Comparison of ENCODE assay signal across 24 cellular contexts in genomic region chr9:69963728-69964127, GRCh38.
A peak's percentile ranks its signal among the peaks of the same experiment; 100 is the strongest.
DNase-seq lines count a peak whose midpoint lies in the region; ATAC-seq and TF ChIP-seq lines count a peak whose summit lies in the region.
"Had no signal": no experiment of that assay in that cellular context is flagged by ENCODE, and none has a peak within 500 bp of the region (broad histone marks: within the 10 kb centered on the region; RNA-seq: fewer than 3 reads in every experiment).

No MANE protein-coding gene starts in this region.

- H3K4me1 ChIP-seq in fibroblast of lung (ENCODE audit: control insufficient read depth, extremely low read depth, insufficient read depth, low read length) (no peaks in the 10 kb centered on the region), sigmoid colon (peaks cover 0 to 4% (median 0%) of the 10 kb centered on the region in 4 donors)
- H3K4me1 ChIP-seq: body of pancreas, spleen had no signal

- ATAC-seq in WTC11, result peak; percentile 21; the same call in 1 of the 2 replicates
- ATAC-seq: activated CD4-positive, CD25-positive, alpha-beta regulatory T cell treated with anti-CD3 and anti-CD28 coated beads, Interleukin-2, amount 50 U/mL, for 24 hours; activated CD8-positive, alpha-beta T cell treated with anti-CD3 and anti-CD28 coated beads for 36 hours; body of pancreas; K562; left colon; naive thymus-derived CD8-positive, alpha-beta T cell; Panc1; stimulated activated memory B cell treated with anti-CD40 and anti-IgM and Interleukin-4, amounts not matched to agents 10 μg/mL and 1 μg/mL and 100 μg/mL, for 72 hours had no signal

- intact Hi-C loops in sigmoid colon (cut with DNase I) (no loop called here), lower leg skin (cut with DNase I; ENCODE audit: low total_unique reads) (no loop called here)

- H3K27ac Mint-ChIP-seq in WTC11, result peak overlapping the region; percentile 90
- H3K27ac Mint-ChIP-seq: activated CD8-positive, alpha-beta T cell treated with anti-CD3 and anti-CD28 coated beads for 36 hours; activated naive CD8-positive, alpha-beta T cell; HFFc6; naive thymus-derived CD8-positive, alpha-beta T cell; stimulated activated memory B cell treated with anti-CD40 and anti-IgM and Interleukin-4, amounts not matched to agents 10 μg/mL and 1 μg/mL and 100 μg/mL, for 72 hours had no signal

- H3K79me2 ChIP-seq in fibroblast of lung (ENCODE audit: control insufficient read depth, insufficient read depth, low read length), result no peaks in the 10 kb centered on the region

- POLR2A ChIA-PET in WTC11 (lab: Charles Lee), result no interaction called here

- H3K27me3 ChIP-seq in H7 (ENCODE audit: control insufficient read depth, insufficient read depth, low read length), result no peaks in the 10 kb centered on the region
- H3K27me3 ChIP-seq in fibroblast of lung (ENCODE audit: control insufficient read depth, insufficient read depth, low read length), result no peaks in the 10 kb centered on the region
- no peaks in the 10 kb centered on the region for H3K27me3 ChIP-seq in sigmoid colon
- H3K27me3 ChIP-seq: body of pancreas, ovary had no signal

- H3K9ac ChIP-seq in fibroblast of lung (ENCODE audit: insufficient read depth, low read length), result no peak overlapping the region

- no peaks in the 10 kb centered on the region for H3K36me3 Mint-ChIP-seq in WTC11
- H3K36me3 Mint-ChIP-seq: activated naive CD8-positive, alpha-beta T cell; naive thymus-derived CD8-positive, alpha-beta T cell; stimulated activated memory B cell treated with anti-CD40 and anti-IgM and Interleukin-4, amounts not matched to agents 10 μg/mL and 1 μg/mL and 100 μg/mL, for 72 hours had no signal

- H3K27ac ChIP-seq in fibroblast of lung (ENCODE audit: insufficient read depth, low read length) (no peak overlapping the region), sigmoid colon (peak overlapping the region in 3 of 4 donors; percentile 27 to 44 (median 41))
- H3K27ac ChIP-seq: body of pancreas, ovary, spleen had no signal

- WGBS in sigmoid colon, 2 donors, result 35 to 58% methylated on average over 6 of the region's 6 CpGs
- WGBS in lower leg skin, 2 donors, result 54 to 58% methylated on average over 6 of the region's 6 CpGs

- H4K20me1 ChIP-seq in fibroblast of lung (ENCODE audit: control insufficient read depth, extremely low read depth, insufficient read depth, low read length), result no peaks in the 10 kb centered on the region

- H3K9me3 Mint-ChIP-seq in WTC11, result no peaks in the 10 kb centered on the region
- H3K9me3 Mint-ChIP-seq: activated CD8-positive, alpha-beta T cell treated with anti-CD3 and anti-CD28 coated beads for 36 hours; HFFc6; stimulated activated memory B cell treated with anti-CD40 and anti-IgM and Interleukin-4, amounts not matched to agents 10 μg/mL and 1 μg/mL and 100 μg/mL, for 72 hours had no signal

- peaks cover 37% of the 10 kb centered on the region for H3K4me1 Mint-ChIP-seq in WTC11
- H3K4me1 Mint-ChIP-seq: naive thymus-derived CD8-positive, alpha-beta T cell; stimulated activated memory B cell treated with anti-CD40 and anti-IgM and Interleukin-4, amounts not matched to agents 10 μg/mL and 1 μg/mL and 100 μg/mL, for 72 hours had no signal

- peak overlapping the region; percentile 54 for H3K4me2 ChIP-seq in fibroblast of lung (ENCODE audit: extremely low read depth, insufficient read depth, low read length)

- no peak for TF ChIP-seq CTCF in WTC11 (IDR thresholded peaks at IDR 0.05)
- TF ChIP-seq CTCF in fibroblast of lung (conservative IDR thresholded peaks at IDR 0.05 in 1 of 2, IDR thresholded peaks at IDR 0.05 in 1 of 2; ENCODE audit: low read depth in 1 of 2, low read length in 2 of 2), result no peak
- TF ChIP-seq CTCF in sigmoid colon (IDR thresholded peaks at IDR 0.05), result no peak
- no peak for TF ChIP-seq CTCF in lower leg skin (IDR thresholded peaks at IDR 0.05)

- H3K4me3 Mint-ChIP-seq in WTC11, result peak overlapping the region; percentile 48
- H3K4me3 Mint-ChIP-seq: activated CD8-positive, alpha-beta T cell treated with anti-CD3 and anti-CD28 coated beads for 36 hours; activated naive CD8-positive, alpha-beta T cell; HFFc6; naive thymus-derived CD8-positive, alpha-beta T cell; stimulated activated memory B cell treated with anti-CD40 and anti-IgM and Interleukin-4, amounts not matched to agents 10 μg/mL and 1 μg/mL and 100 μg/mL, for 72 hours had no signal

- H3K4me3 ChIP-seq in H7 (ENCODE audit: insufficient read depth, low read depth, low read length) (no peak overlapping the region), fibroblast of lung (replicated peaks in 1 of 4; ENCODE audit: control extremely low read depth in 1 of 4, insufficient read depth in 1 of 4, low read depth in 3 of 4, low read length in 4 of 4) (no peak overlapping the region), sigmoid colon (peak overlapping the region in 1 of 4 donors; percentile 10), lower leg skin (ENCODE audit: low read depth, poor library complexity, severe bottlenecking) (no peak overlapping the region)
- H3K4me3 ChIP-seq: body of pancreas, K562, ovary, spleen had no signal

- CTCF ChIA-PET in WTC11 (lab: Charles Lee), result interaction anchor here (1.1 to 3.9 kb wide), 3 partner anchors 8 to 149 kb away, joined by 4 to 28 read pairs (median 6); no protein-coding TSS in a partner anchor

- TF ChIP-seq EP300 in sigmoid colon (IDR thresholded peaks at IDR 0.05), result no peak

- TF ChIP-seq POLR2A in sigmoid colon (IDR thresholded peaks at IDR 0.05) (no peak), lower leg skin (IDR thresholded peaks at IDR 0.05) (no peak)

- H3K9me3 ChIP-seq in fibroblast of lung (ENCODE audit: control insufficient read depth, insufficient read depth, low read depth, low read length), result no peaks in the 10 kb centered on the region
- no peaks in the 10 kb centered on the region for H3K9me3 ChIP-seq in sigmoid colon
- H3K9me3 ChIP-seq: body of pancreas, ovary, spleen had no signal

- DNase-seq in H7 (peak; percentile 7), WTC11 (ENCODE audit: low spot score) (no peak), fibroblast of lung (ENCODE audit: low read depth in 2 of 2) (no peak), sigmoid colon (no peak), lower leg skin (ENCODE audit: low spot score in 2 of 2) (no peak), COR-L47 (lab: John Stamatoyannopoulos, UW) (no peak)
- DNase-seq in stimulated activated CD4-positive, alpha-beta T cell treated with anti-CD3 and anti-CD28 coated beads, Interleukin-4, amount 100 ng/mL, for 4 hours, result no peak
- DNase-seq: activated CD8-positive, alpha-beta T cell treated with anti-CD3 and anti-CD28 coated beads for 36 hours; body of pancreas; HFFc6; left colon; naive thymus-derived CD8-positive, alpha-beta T cell; NCI-H1417 treated with DMSO at 0.1 percent for 48 hours; NCI-H2107; ovary; retina; SIG-M5; spleen; stimulated activated CD4-positive, alpha-beta T cell treated with anti-CD3 and anti-CD28 coated beads, Interleukin-2, amount 100 ng/mL, for 48 hours had no signal

- peak overlapping the region; percentile 31 for H2AFZ ChIP-seq in fibroblast of lung (ENCODE audit: low read length)

- H3K27me3 Mint-ChIP-seq in WTC11 (ENCODE audit: low read depth), result no peaks in the 10 kb centered on the region
- H3K27me3 Mint-ChIP-seq: stimulated activated memory B cell treated with anti-CD40 and anti-IgM and Interleukin-4, amounts not matched to agents 10 μg/mL and 1 μg/mL and 100 μg/mL, for 72 hours had no signal

- H3K36me3 ChIP-seq in H7 (replicated peaks; ENCODE audit: control insufficient read depth, insufficient read depth, low read length) (no peaks in the 10 kb centered on the region), fibroblast of lung (ENCODE audit: control insufficient read depth, insufficient read depth, low read length) (no peaks in the 10 kb centered on the region), sigmoid colon (no peaks in the 10 kb centered on the region)
- H3K36me3 ChIP-seq: ovary, spleen had no signal

TF ChIP-seq in WTC11, 78 proteins besides CTCF, POLR2A, EP300 and RAD21 (continues in another document):
- TF ChIP-seq NR1H2 (CRISPR knock-in tag; IDR thresholded peaks at IDR 0.05) (no peak), GABPB1 (CRISPR knock-in tag; IDR thresholded peaks at IDR 0.05) (no peak), ATF3 (CRISPR knock-in tag; conservative IDR thresholded peaks at IDR 0.05) (no peak), NFYB (CRISPR knock-in tag; conservative IDR thresholded peaks at IDR 0.05; ENCODE audit: low read depth) (no peak), MYBL2 (CRISPR knock-in tag; IDR thresholded peaks at IDR 0.05) (no peak), ZNF416 (CRISPR knock-in tag; IDR thresholded peaks at IDR 0.05) (no peak), ARID4B (CRISPR knock-in tag; IDR thresholded peaks at IDR 0.05; ENCODE audit: borderline replicate concordance) (no peak), ZNF138 (CRISPR knock-in tag; conservative IDR thresholded peaks at IDR 0.05) (no peak)
